Comparison of ENCODE assay signal across 21 cellular contexts in genomic region chr4:53522334-53522733, GRCh38.
"Had no signal": no experiment of that assay in that cellular context is flagged by ENCODE, and none has a peak within 500 bp of the region (broad histone marks: within the 10 kb centered on the region; RNA-seq: fewer than 3 reads in every experiment).

No MANE protein-coding gene starts in this region.

- DNase-seq: activated CD4-positive, alpha-beta memory T cell treated with anti-CD3 and anti-CD28 coated beads, Interleukin-2, amount 10 ng/mL, durations not matched to agents 7 days and 5 days; activated CD4-positive, alpha-beta T cell treated with anti-CD3 and anti-CD28 coated beads, Interleukin-2, amount 50 U/mL, for 1 hour; activated CD4-positive, CD25-positive, alpha-beta regulatory T cell; activated gamma-delta T cell; activated naive CD4-positive, alpha-beta T cell treated with anti-CD3 and anti-CD28 coated beads, Interleukin-2, amount 10 ng/mL, durations not matched to agents 7 days and 5 days; activated naive CD8-positive, alpha-beta T cell treated with anti-CD3 and anti-CD28 coated beads for 36 hours; activated T-cell treated with anti-CD3 and anti-CD28 coated beads for 4 hours; activated T-cell treated with anti-CD3 and anti-CD28 coated beads, Interleukin-2, amount 50 U/mL, for 48 hours; central memory CD4-positive, alpha-beta T cell; KBM-7; NCI-H1092; NCI-H1417; NCI-H1930; NCI-H2171; NCI-H2227 treated with DMSO at 0.1 percent for 48 hours; NCI-H526; NCI-H82; Right ventricle myocardium superior; T-helper 17 cell; T-helper 9 cell had no signal

- H3K27ac ChIP-seq: RWPE1 had no signal
